Comparison of ENCODE assay signal across 28 cellular contexts in genomic region chr2:160457588-160457987, GRCh38. TPM values are rescaled to one million over a fixed set of nuclear protein-coding genes. Genes with fewer than 3 reads are reported as not detected.
DNase-seq lines count a peak whose midpoint lies in the region; ATAC-seq, FAIRE-seq and TF ChIP-seq lines count a peak whose summit lies in the region.
"Had no signal": no experiment of that assay in that cellular context is flagged by ENCODE, and none has a peak within 500 bp of the region (broad histone marks: within the 10 kb centered on the region; RNA-seq: fewer than 3 reads in every experiment).

No MANE protein-coding gene starts in this region.

- in situ Hi-C loops in IMR-90 (cut with MboI; ENCODE audit: low sequenced_read_pairs) (no loop called here), GM23248 (cut with MboI) (no loop called here), HAP-1 (cut with MboI; ENCODE audit: low sequenced_read_pairs) (no loop called here)

- H2BK5ac ChIP-seq in IMR-90 (ENCODE audit: low read depth, low read length, poor library complexity, severe bottlenecking) (peak overlapping the region; percentile 95), trophoblast cell (ENCODE audit: low read depth, low read length, poor library complexity) (no peak overlapping the region)

- H3K4me2 ChIP-seq in IMR-90 (ENCODE audit: low read depth, low read length) (no peak overlapping the region), trophoblast cell (ENCODE audit: low read length) (no peak overlapping the region), GM23248 (ENCODE audit: unreplicated experiment) (no peak overlapping the region)

- peak overlapping the region; percentile 70 for H4K5ac ChIP-seq in IMR-90 (ENCODE audit: low read depth, low read length)

- H3F3A ChIP-seq in GM23248 (ENCODE audit: insufficient read depth) = no peaks in the 10 kb centered on the region; the same call in 1 of the 2 replicates

- H2BK120ac ChIP-seq in IMR-90 (ENCODE audit: low read depth, low read length) = no peak overlapping the region
- H2BK120ac ChIP-seq in trophoblast cell (ENCODE audit: insufficient read depth, low read length, poor library complexity) = no peak overlapping the region

- no peak overlapping the region for H2BK20ac ChIP-seq in IMR-90 (ENCODE audit: low read depth, low read length)

- H4K91ac ChIP-seq in IMR-90 (ENCODE audit: insufficient read depth, low read depth, low read length) (0 out of 2 replicates have a peak overlapping the region, but pooled peaks have one; percentile 64), trophoblast cell (ENCODE audit: low read depth, low read length) (no peak overlapping the region)

- H3K14ac ChIP-seq in IMR-90 (replicated peaks; ENCODE audit: low read depth, low read length) (0 out of 2 replicates have a peak overlapping the region, but pooled peaks have one; percentile 33), trophoblast cell (ENCODE audit: low read length) (no peak overlapping the region)

- H3K9ac ChIP-seq in IMR-90 (ENCODE audit: low read depth, low read length) (no peak overlapping the region), trophoblast cell (ENCODE audit: low read length) (no peak overlapping the region), GM23248 (no peak overlapping the region)

- H2AFZ ChIP-seq in IMR-90 (replicated peaks; ENCODE audit: low read length, poor library complexity) (no peak overlapping the region), trophoblast cell (ENCODE audit: insufficient read depth, low read length, poor library complexity) (no peak overlapping the region), GM23248 (no peak overlapping the region)

- FAIRE-seq in GM19239 (lab: Jason Lieb, UNC) = peak; percentile 14
- FAIRE-seq: bronchial epithelial cell, H54, HTR-8/SVneo, TTC549 had no signal

- H3K9me1 ChIP-seq in IMR-90 (ENCODE audit: insufficient read depth, low read length) = peaks cover 14% of the 10 kb centered on the region

- no peak overlapping the region for H2BK12ac ChIP-seq in trophoblast cell (ENCODE audit: low read length)

- WGBS in IMR-90 (ENCODE audit: extremely low coverage in 2 of 2, insufficient read length in 1 of 2), 2 experiments = 100% methylated on average over 3 of the region's 5 CpGs; no CpG with 5 or more reads in 1 of the 2 experiments
- no CpG with 5 or more reads among the region's 5 CpGs for WGBS in trophoblast cell (ENCODE audit: extremely low coverage, insufficient coverage, insufficient read length)
- 96% methylated on average over 5 of the region's 5 CpGs for WGBS in GM23248 (ENCODE audit: low coverage in 1 of 2, low lambda C conversion rate in 2 of 2, missing lambda C conversion rate in 2 of 2), 2 experiments

- no peak overlapping the region for H4K12ac ChIP-seq in trophoblast cell (ENCODE audit: low read depth, low read length)

- H3K27me3 ChIP-seq in left ventricle myocardium inferior (ENCODE audit: low read depth) = no peaks in the 10 kb centered on the region
- no peaks in the 10 kb centered on the region for H3K27me3 ChIP-seq in IMR-90 (ENCODE audit: control insufficient read depth, insufficient read depth, low read length)
- no peaks in the 10 kb centered on the region for H3K27me3 ChIP-seq in trophoblast cell (ENCODE audit: insufficient read depth, low read length)
- no peaks in the 10 kb centered on the region for H3K27me3 ChIP-seq in GM23248 (replicated peaks; ENCODE audit: insufficient read depth)
- no peaks in the 10 kb centered on the region for H3K27me3 ChIP-seq in HAP-1 (ENCODE audit: low read depth)
- H3K27me3 ChIP-seq: heart left ventricle, right atrium auricular region, spleen, upper lobe of right lung had no signal

- H3K4ac ChIP-seq in IMR-90 (ENCODE audit: low read depth, low read length) (peak overlapping the region; percentile 7; the same call in 1 of the 2 replicates), trophoblast cell (ENCODE audit: low read depth, low read length) (peak overlapping the region; percentile 13)

- H3K79me1 ChIP-seq in IMR-90 (ENCODE audit: low read depth in 1 of 2, low read length in 2 of 2) (peaks cover 44 to 82% of the 10 kb centered on the region in 2 experiments), trophoblast cell (ENCODE audit: low read length) (peaks cover 2% of the 10 kb centered on the region)

- dilution Hi-C loops in IMR-90 (cut with HindIII; ENCODE audit: low sequenced_read_pairs, unreplicated experiment) = no loop called here

- CTCF ChIA-PET in IMR-90 (lab: Yijun Ruan, JAX) = no interaction called here

- peaks cover 86% of the 10 kb centered on the region for H3K4me1 ChIP-seq in left ventricle myocardium inferior
- H3K4me1 ChIP-seq in IMR-90 (ENCODE audit: control insufficient read depth, insufficient read depth, low read length) = peaks cover 24% of the 10 kb centered on the region
- H3K4me1 ChIP-seq in trophoblast cell (ENCODE audit: control insufficient read depth in 1 of 2, insufficient read depth in 2 of 2, low read length in 2 of 2) = peaks cover 7 to 10% of the 10 kb centered on the region in 2 experiments
- H3K4me1 ChIP-seq in GM23248 (ENCODE audit: insufficient read depth) = peaks cover 12% of the 10 kb centered on the region
- H3K4me1 ChIP-seq in HAP-1 = no peaks in the 10 kb centered on the region

- H3K56ac ChIP-seq in IMR-90 (ENCODE audit: extremely low read depth, insufficient read depth, low read length) = no peak overlapping the region

- H3K23ac ChIP-seq in IMR-90 (ENCODE audit: low read depth, low read length) = no peak overlapping the region
- H3K23ac ChIP-seq in trophoblast cell (ENCODE audit: low read length) = no peak overlapping the region

- H3K4me3 ChIP-seq in left ventricle myocardium inferior (no peak overlapping the region), IMR-90 (ENCODE audit: insufficient read depth, low read depth, low read length) (no peak overlapping the region), trophoblast cell (ENCODE audit: low read depth, low read length) (no peak overlapping the region), GM23248 (no peak overlapping the region), HAP-1 (no peak overlapping the region)
- H3K4me3 ChIP-seq: coronary artery, heart left ventricle, lung, right atrium auricular region, spleen, upper lobe of right lung had no signal

- POLR2A ChIA-PET in IMR-90 (lab: Charles Lee; ENCODE audit: unreplicated experiment) = no interaction called here

- no peak for TF ChIP-seq CTCF in left ventricle myocardium inferior (IDR thresholded peaks at IDR 0.05; ENCODE audit: borderline replicate concordance)
- no peak for TF ChIP-seq CTCF in IMR-90 (conservative IDR thresholded peaks at IDR 0.05; ENCODE audit: low read depth, low read length)

- H3K9me2 ChIP-seq in GM23248 (ENCODE audit: insufficient read depth) = no peaks in the 10 kb centered on the region

- no TSS peak for BruUV-seq in IMR-90 (replicated peaks; lab: Mats Ljungman, UMichigan)

- H3K9me3 ChIP-seq in left ventricle myocardium inferior (replicated peaks) = no peaks in the 10 kb centered on the region
- H3K9me3 ChIP-seq in IMR-90 (ENCODE audit: control insufficient read depth, insufficient read depth, low read length) = no peaks in the 10 kb centered on the region
- H3K9me3 ChIP-seq in trophoblast cell (ENCODE audit: insufficient read depth, low read depth, low read length) = no peaks in the 10 kb centered on the region
- no peaks in the 10 kb centered on the region for H3K9me3 ChIP-seq in GM23248 (ENCODE audit: low read depth)
- H3K9me3 ChIP-seq in HAP-1 = no peaks in the 10 kb centered on the region
- H3K9me3 ChIP-seq: heart left ventricle, right atrium auricular region, spleen, upper lobe of right lung had no signal

- H2AK9ac ChIP-seq in IMR-90 (replicated peaks; ENCODE audit: low read depth, low read length, poor library complexity) = no peak overlapping the region

- TF ChIP-seq POLR2A in IMR-90 (IDR thresholded peaks at IDR 0.05; ENCODE audit: low read depth, low read length) = no peak

- H2BK15ac ChIP-seq in IMR-90 (ENCODE audit: low read depth, low read length) = peak overlapping the region; percentile 4; the same call in 1 of the 3 replicates

- H3K18ac ChIP-seq in IMR-90 (ENCODE audit: low read depth, low read length) (peak overlapping the region; percentile 65), trophoblast cell (ENCODE audit: low read length) (no peak overlapping the region)

- H3K36me3 ChIP-seq in left ventricle myocardium inferior = no peaks in the 10 kb centered on the region
- H3K36me3 ChIP-seq in IMR-90 (ENCODE audit: control insufficient read depth, insufficient read depth, low read length) = 0 out of 2 replicates have a peak, but pooled peaks cover 2% of the 10 kb centered on the region
- peaks cover 6 to 7% of the 10 kb centered on the region in 2 experiments for H3K36me3 ChIP-seq in trophoblast cell (ENCODE audit: control insufficient read depth in 1 of 2, insufficient read depth in 2 of 2, low read length in 2 of 2)
- H3K36me3 ChIP-seq in GM23248 (ENCODE audit: low read depth) = peaks cover 4% of the 10 kb centered on the region; the same call in 1 of the 2 replicates
- H3K36me3 ChIP-seq in HAP-1 (replicated peaks) = no peaks in the 10 kb centered on the region
- H3K36me3 ChIP-seq: heart left ventricle, right atrium auricular region, spleen, upper lobe of right lung had no signal

- DNase-seq in left ventricle myocardium inferior (no peak), left ventricle myocardium superior (no peak), GM19239 (ENCODE audit: insufficient read length, low spot score) (no peak), IMR-90 (no peak), trophoblast cell (peak in 1 of 2 donors; percentile 21), GM23248 (no peak), SHP77 treated with DMSO at 0.1 percent for 48 hours (lab: John Stamatoyannopoulos, UW) (no peak), HAP-1 (ENCODE audit: low spot score in 2 of 2) (no peak)
- DNase-seq: activated T-cell treated with anti-CD3 and anti-CD28 coated beads, Interleukin-2, amount 50 U/mL, for 4 hours; effector memory CD4-positive, alpha-beta T cell; heart left ventricle; KG1; kidney glomerular epithelial cell; NCI-H1417 treated with DMSO at 0.1 percent for 48 hours; NCI-H2081 treated with DMSO at 0.1 percent for 48 hours; NCI-H226; spleen; stimulated activated CD4-positive, alpha-beta T cell treated with anti-CD3 and anti-CD28 coated beads, Interleukin-2, amount 100 ng/mL, for 48 hours; substantia nigra; upper lobe of right lung had no signal

- H3K79me2 ChIP-seq in trophoblast cell (ENCODE audit: control insufficient read depth, insufficient read depth, low read length, poor library complexity) = peaks cover 11% of the 10 kb centered on the region
- H3K79me2 ChIP-seq in GM23248 (ENCODE audit: insufficient read depth) = peaks cover 100% of the 10 kb centered on the region

- H4K8ac ChIP-seq in IMR-90 (ENCODE audit: low read depth in 2 of 2, low read length in 2 of 2) = peak overlapping the region in 1 of 2 experiments; percentile 53; a peak in 1 of 4 replicates
- H4K8ac ChIP-seq in trophoblast cell (ENCODE audit: low read depth, low read length) = no peak overlapping the region

- TF ChIP-seq RAD21 in IMR-90 (IDR thresholded peaks at IDR 0.05; ENCODE audit: low read length) = no peak

- H3K27ac ChIP-seq in left ventricle myocardium inferior (replicated peaks) (peak overlapping the region; percentile 41), IMR-90 (ENCODE audit: insufficient read depth, low read length) (peak overlapping the region; percentile 95; the same call in 1 of the 2 replicates), trophoblast cell (ENCODE audit: low read depth, low read length) (no peak overlapping the region), GM23248 (no peak overlapping the region)
- H3K27ac ChIP-seq: coronary artery, right atrium auricular region, spleen, upper lobe of right lung had no signal

- H2AK5ac ChIP-seq in IMR-90 (ENCODE audit: low read depth, low read length) (0 out of 2 replicates have a peak overlapping the region, but pooled peaks have one; percentile 60), trophoblast cell (ENCODE audit: low read length) (no peak overlapping the region)

- ATAC-seq in left ventricle myocardium superior (no peak), IMR-90 (ENCODE audit: low read depth) (no peak)
- ATAC-seq: activated CD4-positive, CD25-positive, alpha-beta regulatory T cell treated with anti-CD3 and anti-CD28 coated beads, Interleukin-2, amount 50 U/mL, for 24 hours; activated T-cell treated with anti-CD3 and anti-CD28 coated beads, Interleukin-2, amount 50 U/mL, for 4 hours; heart left ventricle; upper lobe of right lung had no signal

- H4K20me1 ChIP-seq in IMR-90 (ENCODE audit: insufficient read depth, low read length) (peaks cover 26% of the 10 kb centered on the region; the same call in 1 of the 2 replicates), GM23248 (ENCODE audit: insufficient read depth) (peaks cover 14% of the 10 kb centered on the region; the same call in 1 of the 2 replicates)

- intact Hi-C loops in left ventricle myocardium inferior (cut with micrococcal nuclease) = no loop called here
- intact Hi-C loops in left ventricle myocardium superior (cut with micrococcal nuclease) = no loop called here
- intact Hi-C loops in IMR-90 (cut with micrococcal nuclease) = no loop called here

RNA-seq across cellular contexts. Expression of gene RBMS1, which starts 36.0 kb away (rescaled TPM):
- total RNA-seq in left ventricle myocardium inferior = 56.2 TPM
- total RNA-seq in left ventricle myocardium superior = 60.8 TPM
- 64.9 and 73.6 TPM in 2 replicates for total RNA-seq in IMR-90 (2012; rRNA removed)
- polyA plus RNA-seq in IMR-90 (2012; rRNA removed) = 43.5 and 45.9 TPM in 2 replicates
- 12.0 and 17.3 TPM in 2 replicates for polyA plus RNA-seq in IMR-90 (2012; cell fraction: cytosol; rRNA removed)
- 21.4 and 98.7 TPM in 2 replicates for polyA plus RNA-seq in IMR-90 (2012; cell fraction: nucleus; rRNA removed; ENCODE audit: low replicate concordance)
- polyA plus RNA-seq in trophoblast cell (2013) = 232 and 237 TPM in 2 replicates
- total RNA-seq in GM23248 (2014; rRNA removed; shearing (Covaris generic)) = 91.7 and 99.3 TPM in 2 replicates
- 72.3 and 87.1 TPM in 2 replicates for polyA plus RNA-seq in GM23248 (2016; fragmentation: Nextera tagmentation; extraction: Ambion mirVana)

Comparison
In these comparisons a context has a peak if more than half of its experiments do, and no peak if none do; other contexts are left out.
1. H3K27ac ChIP-seq: peak in left ventricle myocardium inferior (single experiment) and IMR-90 (single experiment); none in trophoblast cell (single experiment) and GM23248 (single experiment).